ENCODE assay signal across 10 cellular contexts in genomic region chr2:230778350-230779140, GRCh38.
A peak's percentile ranks its signal among the peaks of the same experiment; 100 is the strongest.
DNase-seq lines count a peak whose midpoint lies in the region; ATAC-seq and TF ChIP-seq lines count a peak whose summit lies in the region.
"Had no signal": no experiment of that assay in that cellular context is flagged by ENCODE, and none has a peak within 500 bp of the region (broad histone marks: within the 10 kb centered on the region; RNA-seq: fewer than 3 reads in every experiment).

No MANE protein-coding gene starts in this region.

- H3K4me3 ChIP-seq in AG10803 (ENCODE audit: low read length): no peak overlapping the region
- H3K4me3 ChIP-seq in fibroblast of mammary gland (ENCODE audit: control insufficient read depth, low read depth, low read length): no peak overlapping the region
- H3K4me3 ChIP-seq: neural progenitor cell had no signal

- TF ChIP-seq CTCF in AG10803 (conservative IDR thresholded peaks at IDR 0.05; ENCODE audit: low read length) (no peak), fibroblast of mammary gland (conservative IDR thresholded peaks at IDR 0.05; ENCODE audit: control insufficient read depth, insufficient read depth, low read depth, low read length) (no peak)

- H3K27me3 Mint-ChIP-seq in T-cell: no peaks in the 10 kb centered on the region

- ATAC-seq in GM19395 (IDR thresholded peaks at IDR 0.05; ENCODE audit: unreplicated experiment) (peak; percentile 79), T-cell (replicated peaks in 1 of 4) (no peak), HG03108 (IDR thresholded peaks at IDR 0.05; ENCODE audit: unreplicated experiment) (no peak)

- peaks cover 81 to 91% (median 90%) of the 10 kb centered on the region in 3 donors for H3K4me1 Mint-ChIP-seq in T-cell
- H3K4me1 Mint-ChIP-seq: neural progenitor cell had no signal

- POLR2A ChIA-PET in T-cell (lab: Charles Lee): interaction anchor here in 1 of 2 donors (0.6 kb wide), 1 partner anchor 52 kb away, joined by 3 read pairs; no protein-coding TSS in a partner anchor

- H3K4me3 Mint-ChIP-seq in T-cell: peak overlapping the region in 1 of 3 donors; percentile 11
- H3K4me3 Mint-ChIP-seq: neural progenitor cell had no signal

- peak overlapping the region; percentile 83 to 85 for H3K27ac Mint-ChIP-seq in T-cell
- H3K27ac Mint-ChIP-seq: neural progenitor cell had no signal

- H3K9me3 Mint-ChIP-seq in T-cell: no peaks in the 10 kb centered on the region

- H3K36me3 Mint-ChIP-seq in T-cell: peaks cover 41% of the 10 kb centered on the region

- CTCF ChIA-PET in T-cell (lab: Charles Lee): interaction anchor here in 1 of 2 donors (0.8 kb wide), 1 partner anchor 16 kb away, joined by 4 read pairs; no protein-coding TSS in a partner anchor

- DNase-seq in AG10803 (ENCODE audit: low read depth) (peak; percentile 50), T-cell (no peak), fibroblast of mammary gland (ENCODE audit: low read depth) (peak; percentile 43), foreskin melanocyte (no peak), NCI-H82 treated with DMSO at 0.1 percent for 48 hours (lab: John Stamatoyannopoulos, UW; ENCODE audit: unreplicated experiment) (no peak), NCI-H2107 treated with DMSO at 0.1 percent for 48 hours (lab: John Stamatoyannopoulos, UW; ENCODE audit: unreplicated experiment) (no peak)
- DNase-seq: NCI-H187 treated with DMSO at 0.1 percent for 48 hours had no signal

Comparison
In these comparisons a context has a peak if more than half of its experiments do, and no peak if none do; other contexts are left out.
1. DNase-seq: peak in AG10803 (single experiment) and fibroblast of mammary gland (single experiment); none in T-cell (0 of 34), foreskin melanocyte (single experiment), NCI-H82 treated with DMSO at 0.1 percent for 48 hours (single experiment) and NCI-H2107 treated with DMSO at 0.1 percent for 48 hours (single experiment).